In the genomic region with DNA sequence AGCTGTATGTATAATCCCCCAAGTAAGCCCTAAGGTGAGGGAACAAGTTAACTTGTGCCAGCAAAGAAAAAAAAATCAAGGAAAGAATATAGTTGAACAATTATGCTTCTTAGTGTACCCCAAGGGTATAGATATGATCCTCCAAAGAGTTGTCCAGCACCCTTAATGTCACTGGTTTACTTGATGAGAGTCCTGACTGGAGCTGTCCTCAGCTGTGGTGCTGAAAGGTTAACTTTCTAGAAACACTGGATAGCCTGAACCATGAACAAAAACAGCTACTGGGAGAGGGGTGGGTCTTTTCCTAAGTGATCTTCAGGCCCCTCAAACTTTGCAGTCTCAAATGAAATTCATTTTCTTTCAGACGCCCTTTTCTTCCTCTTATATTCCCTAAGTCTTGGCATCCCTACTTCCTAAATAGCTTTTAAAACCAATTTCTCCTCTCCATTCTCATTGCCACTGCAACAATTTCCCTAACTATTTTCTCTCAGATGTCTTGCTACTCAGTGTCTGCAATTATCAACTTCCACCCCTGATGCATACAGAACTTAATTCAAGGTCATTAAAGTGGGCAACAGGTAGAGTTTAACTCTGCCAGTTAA, we compare ENCODE assay signal across 13 cellular contexts.
DNase-seq lines count a peak whose midpoint lies in the region; ATAC-seq, FAIRE-seq and TF ChIP-seq lines count a peak whose summit lies in the region.
"Had no signal": no experiment of that assay in that cellular context is flagged by ENCODE, and none has a peak within 500 bp of the region (broad histone marks: within the 10 kb centered on the region; RNA-seq: fewer than 3 reads in every experiment).

No MANE protein-coding gene starts in this region.

- H2AFZ ChIP-seq in K562 (ENCODE audit: low read depth, low read length): no peak overlapping the region

- H3K4me1 ChIP-seq in K562 (replicated peaks in 1 of 2; ENCODE audit: control insufficient read depth in 2 of 2, insufficient read depth in 2 of 2, low read length in 2 of 2) (no peaks in the 10 kb centered on the region), liver (ENCODE audit: control insufficient read depth in 4 of 4, insufficient read depth in 4 of 4, low read length in 3 of 4) (no peaks in the 10 kb centered on the region)

- ATAC-seq in K562 (no peak), HG02885 (IDR thresholded peaks at IDR 0.05; ENCODE audit: poor library complexity, unreplicated experiment) (no peak), HG02798 (IDR thresholded peaks at IDR 0.05; ENCODE audit: poor library complexity, unreplicated experiment) (no peak)

- H4K20me1 ChIP-seq in K562 (replicated peaks; ENCODE audit: control insufficient read depth, insufficient read depth, low read length): no peaks in the 10 kb centered on the region

- CTCF ChIA-PET in K562 (lab: Yijun Ruan, JAX; ENCODE audit: low intra/inter-chr PET ratio): no interaction called here

- TF ChIP-seq RAD21 in K562 (CRISPR knock-in tag; conservative IDR thresholded peaks at IDR 0.05 in 1 of 2, IDR thresholded peaks at IDR 0.05 in 1 of 2): no peak
- no peak for TF ChIP-seq RAD21 in liver (IDR thresholded peaks at IDR 0.05)

- H3K27ac ChIP-seq in K562 (ENCODE audit: extremely low read depth, low read depth, low read length): no peak overlapping the region
- no peak overlapping the region for H3K27ac ChIP-seq in liver (ENCODE audit: low read depth in 1 of 2, low read length in 2 of 2)
- H3K27ac ChIP-seq: 22Rv1, neutrophil had no signal

- POLR2A ChIA-PET in K562 (lab: Yijun Ruan, JAX): no interaction called here

- no peak overlapping the region for H3K4me2 ChIP-seq in K562 (ENCODE audit: insufficient read depth, low read length)

- H3K27me3 ChIP-seq in K562 (ENCODE audit: control insufficient read depth in 2 of 2, insufficient read depth in 2 of 2, low read length in 2 of 2) (no peaks in the 10 kb centered on the region), liver (ENCODE audit: control insufficient read depth in 4 of 4, insufficient read depth in 4 of 4, low read length in 3 of 4) (peaks cover 0 to 4% (median 0%) of the 10 kb centered on the region in 4 donors)

- no TSS peak for BruUV-seq in K562 (replicated peaks; lab: Mats Ljungman, UMichigan)

- no peak overlapping the region for H3K4me3 ChIP-seq in K562
- no peak overlapping the region for H3K4me3 ChIP-seq in liver (ENCODE audit: low read depth in 1 of 3, low read length in 3 of 3)

- H3K79me2 ChIP-seq in K562 (ENCODE audit: control insufficient read depth, insufficient read depth, low read length): no peaks in the 10 kb centered on the region

- no peak for TF ChIP-seq POLR2A in K562 (conservative IDR thresholded peaks at IDR 0.05)

- FAIRE-seq in K562 (lab: Jason Lieb, UNC): no peak
- FAIRE-seq: colon had no signal

- DNase-seq in DMS 273 (lab: John Stamatoyannopoulos, UW; ENCODE audit: unreplicated experiment) (peak; percentile 13), DMS 273 treated with DMSO at 0.1 percent for 48 hours (lab: John Stamatoyannopoulos, UW) (no peak), LHCN-M2 (ENCODE audit: low read depth) (peak; percentile 34), K562 (ENCODE audit: extremely low read depth in 1 of 4, low spot score in 3 of 4) (peak in 3 of 4 experiments; percentile 9 to 20 (median 10)), NCI-H2081 (lab: John Stamatoyannopoulos, UW) (no peak)
- DNase-seq: NCI-H2107; stimulated activated CD4-positive, alpha-beta T cell treated with anti-CD3 and anti-CD28 coated beads, Interleukin-2, amount 100 ng/mL, for 24 hours had no signal

- 0% methylated on average over 1 of the region's 1 CpG for WGBS in K562 (ENCODE audit: insufficient coverage, low coverage, missing lambda C conversion rate)
- WGBS in liver: 33% methylated on average over 1 of the region's 1 CpG

- intact Hi-C loops in K562 (cut with micrococcal nuclease): no loop called here

- H3K9ac ChIP-seq in K562 (ENCODE audit: insufficient read depth in 1 of 2, low read depth in 2 of 2, low read length in 2 of 2) (no peak overlapping the region), liver (ENCODE audit: low read depth in 1 of 2, low read length in 2 of 2) (no peak overlapping the region)

- no peaks in the 10 kb centered on the region for H3K9me1 ChIP-seq in K562 (ENCODE audit: control insufficient read depth, insufficient read depth, low read length)

- H3K9me3 ChIP-seq in K562 (replicated peaks; ENCODE audit: control insufficient read depth, insufficient read depth, low read depth, low read length) (no peaks in the 10 kb centered on the region), liver (ENCODE audit: control insufficient read depth in 4 of 4, low read length in 3 of 4) (peaks cover 0 to 3% (median under 1%) of the 10 kb centered on the region in 4 donors)
- H3K9me3 ChIP-seq: neutrophil had no signal

- TF ChIP-seq EP300 in K562 (IDR thresholded peaks at IDR 0.05; ENCODE audit: low read length): no peak

- TF ChIP-seq CTCF in K562 (IDR thresholded peaks at IDR 0.05 in 2 of 3, conservative IDR thresholded peaks at IDR 0.05 in 1 of 3; ENCODE audit: insufficient read depth in 2 of 3, low read depth in 1 of 3, low read length in 3 of 3) (no peak), liver (IDR thresholded peaks at IDR 0.05; ENCODE audit: low read depth, low read length, missing input control) (no peak)

- H3K36me3 ChIP-seq in K562 (ENCODE audit: control insufficient read depth, insufficient read depth, low read length): no peaks in the 10 kb centered on the region
- H3K36me3 ChIP-seq in liver (ENCODE audit: control insufficient read depth in 4 of 4, insufficient read depth in 3 of 4, low read depth in 1 of 4, low read length in 3 of 4): no peaks in the 10 kb centered on the region
- H3K36me3 ChIP-seq: neutrophil had no signal

- in situ Hi-C loops in K562 (cut with MboI): no loop called here

TF ChIP-seq in K562, 482 proteins besides CTCF, POLR2A, EP300 and RAD21 (continues in another document):
- TF ChIP-seq, protein P1, sequence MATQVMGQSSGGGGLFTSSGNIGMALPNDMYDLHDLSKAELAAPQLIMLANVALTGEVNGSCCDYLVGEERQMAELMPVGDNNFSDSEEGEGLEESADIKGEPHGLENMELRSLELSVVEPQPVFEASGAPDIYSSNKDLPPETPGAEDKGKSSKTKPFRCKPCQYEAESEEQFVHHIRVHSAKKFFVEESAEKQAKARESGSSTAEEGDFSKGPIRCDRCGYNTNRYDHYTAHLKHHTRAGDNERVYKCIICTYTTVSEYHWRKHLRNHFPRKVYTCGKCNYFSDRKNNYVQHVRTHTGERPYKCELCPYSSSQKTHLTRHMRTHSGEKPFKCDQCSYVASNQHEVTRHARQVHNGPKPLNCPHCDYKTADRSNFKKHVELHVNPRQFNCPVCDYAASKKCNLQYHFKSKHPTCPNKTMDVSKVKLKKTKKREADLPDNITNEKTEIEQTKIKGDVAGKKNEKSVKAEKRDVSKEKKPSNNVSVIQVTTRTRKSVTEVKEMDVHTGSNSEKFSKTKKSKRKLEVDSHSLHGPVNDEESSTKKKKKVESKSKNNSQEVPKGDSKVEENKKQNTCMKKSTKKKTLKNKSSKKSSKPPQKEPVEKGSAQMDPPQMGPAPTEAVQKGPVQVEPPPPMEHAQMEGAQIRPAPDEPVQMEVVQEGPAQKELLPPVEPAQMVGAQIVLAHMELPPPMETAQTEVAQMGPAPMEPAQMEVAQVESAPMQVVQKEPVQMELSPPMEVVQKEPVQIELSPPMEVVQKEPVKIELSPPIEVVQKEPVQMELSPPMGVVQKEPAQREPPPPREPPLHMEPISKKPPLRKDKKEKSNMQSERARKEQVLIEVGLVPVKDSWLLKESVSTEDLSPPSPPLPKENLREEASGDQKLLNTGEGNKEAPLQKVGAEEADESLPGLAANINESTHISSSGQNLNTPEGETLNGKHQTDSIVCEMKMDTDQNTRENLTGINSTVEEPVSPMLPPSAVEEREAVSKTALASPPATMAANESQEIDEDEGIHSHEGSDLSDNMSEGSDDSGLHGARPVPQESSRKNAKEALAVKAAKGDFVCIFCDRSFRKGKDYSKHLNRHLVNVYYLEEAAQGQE (CRISPR knock-in tag; IDR thresholded peaks at IDR 0.05; ENCODE audit: low read depth): peak; percentile 79
- TF ChIP-seq EHMT2 (IDR thresholded peaks at IDR 0.05) (peak; percentile 93), MIER1 (IDR thresholded peaks at IDR 0.05; ENCODE audit: low read depth) (peak; percentile 83), XRCC4 (IDR thresholded peaks at IDR 0.05; ENCODE audit: extremely low read depth, insufficient read depth, insufficient read length) (no peak)

TF ChIP-seq in liver, 16 proteins besides CTCF, POLR2A, EP300 and RAD21 (continues in another document):
- TF ChIP-seq, protein P2, sequence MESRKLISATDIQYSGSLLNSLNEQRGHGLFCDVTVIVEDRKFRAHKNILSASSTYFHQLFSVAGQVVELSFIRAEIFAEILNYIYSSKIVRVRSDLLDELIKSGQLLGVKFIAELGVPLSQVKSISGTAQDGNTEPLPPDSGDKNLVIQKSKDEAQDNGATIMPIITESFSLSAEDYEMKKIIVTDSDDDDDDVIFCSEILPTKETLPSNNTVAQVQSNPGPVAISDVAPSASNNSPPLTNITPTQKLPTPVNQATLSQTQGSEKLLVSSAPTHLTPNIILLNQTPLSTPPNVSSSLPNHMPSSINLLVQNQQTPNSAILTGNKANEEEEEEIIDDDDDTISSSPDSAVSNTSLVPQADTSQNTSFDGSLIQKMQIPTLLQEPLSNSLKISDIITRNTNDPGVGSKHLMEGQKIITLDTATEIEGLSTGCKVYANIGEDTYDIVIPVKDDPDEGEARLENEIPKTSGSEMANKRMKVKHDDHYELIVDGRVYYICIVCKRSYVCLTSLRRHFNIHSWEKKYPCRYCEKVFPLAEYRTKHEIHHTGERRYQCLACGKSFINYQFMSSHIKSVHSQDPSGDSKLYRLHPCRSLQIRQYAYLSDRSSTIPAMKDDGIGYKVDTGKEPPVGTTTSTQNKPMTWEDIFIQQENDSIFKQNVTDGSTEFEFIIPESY (IDR thresholded peaks at IDR 0.05): no peak

Comparison
In these comparisons a context has a peak if more than half of its experiments do, and no peak if none do; other contexts are left out.
1. DNase-seq: peak in DMS 273 (single experiment), LHCN-M2 (single experiment) and K562 (3 of 4); none in DMS 273 treated with DMSO at 0.1 percent for 48 hours (single experiment) and NCI-H2081 (0 of 2).